9 cellular contexts compared by ENCODE assay signal in genomic region chr19:48970923-48971395, GRCh38. TPM values are rescaled to one million over a fixed set of nuclear protein-coding genes. Genes with fewer than 3 reads are reported as not detected.
A peak's percentile ranks its signal among the peaks of the same experiment; 100 is the strongest.
DNase-seq lines count a peak whose midpoint lies in the region; ATAC-seq and TF ChIP-seq lines count a peak whose summit lies in the region.
"Had no signal": no experiment of that assay in that cellular context is flagged by ENCODE, and none has a peak within 500 bp of the region (broad histone marks: within the 10 kb centered on the region; RNA-seq: fewer than 3 reads in every experiment).

No MANE protein-coding gene starts in this region.

- H3K9ac ChIP-seq in mesendoderm (ENCODE audit: low read length): no peak overlapping the region

- no peak overlapping the region for H2BK120ac ChIP-seq in mesendoderm (ENCODE audit: low read depth, low read length)

- no peak overlapping the region for H3K18ac ChIP-seq in mesendoderm (ENCODE audit: low read length)

- no peak overlapping the region for H4K5ac ChIP-seq in mesendoderm (ENCODE audit: low read length)

- H4K8ac ChIP-seq in mesendoderm (ENCODE audit: low read depth, low read length): no peak overlapping the region

- H3K27ac ChIP-seq in mesendoderm (ENCODE audit: low read depth, low read length): no peak overlapping the region

- H3K56ac ChIP-seq in mesendoderm (ENCODE audit: low read length): no peak overlapping the region

- no peak overlapping the region for H2BK5ac ChIP-seq in mesendoderm (ENCODE audit: low read length)

- no peak overlapping the region for H2BK15ac ChIP-seq in mesendoderm (replicated peaks; ENCODE audit: low read depth)

- no peak overlapping the region for H3K4ac ChIP-seq in mesendoderm (ENCODE audit: low read depth, low read length)

- no CpG with 5 or more reads among the region's 19 CpGs for WGBS in mesendoderm (ENCODE audit: extremely low coverage, insufficient coverage, low lambda C conversion rate)

- TF ChIP-seq CTCF in GM20000 (IDR thresholded peaks at IDR 0.05; ENCODE audit: extremely low read depth, missing control alignments): peak; percentile 96

- no peaks in the 10 kb centered on the region for H3K27me3 ChIP-seq in mesendoderm (ENCODE audit: insufficient read depth, low read length, poor library complexity)

- H3K23ac ChIP-seq in mesendoderm (ENCODE audit: low read length): no peak overlapping the region

- DNase-seq in ACHN (peak; percentile 73), GM20000 (ENCODE audit: low spot score) (peak; percentile 81), NCI-H526 treated with DMSO at 0.1 percent for 48 hours (lab: John Stamatoyannopoulos, UW) (peak; percentile 51), ecto neural progenitor cell (ENCODE audit: low spot score) (peak; percentile 88), mesendoderm (peak; percentile 84)
- DNase-seq in activated CD4-positive, alpha-beta T cell treated with anti-CD3 and anti-CD28 coated beads, Interleukin-2, amount 50 U/mL, for 48 hours: peak; percentile 88 to 89
- DNase-seq in stimulated activated CD8-positive, alpha-beta memory T cell treated with anti-CD3 and anti-CD28 coated beads, Interleukin-4, amount 100 ng/mL, for 24 hours (ENCODE audit: low read depth): peak; percentile 76

- H3K79me2 ChIP-seq in mesendoderm (ENCODE audit: control insufficient read depth, insufficient read depth, low read length): peaks cover 5% of the 10 kb centered on the region

- H3K4me1 ChIP-seq in mesendoderm (ENCODE audit: control insufficient read depth, low read depth, low read length): no peaks in the 10 kb centered on the region

- H3K4me3 ChIP-seq in mesendoderm (ENCODE audit: low read length): no peak overlapping the region
- H3K4me3 ChIP-seq: skin epidermis had no signal

- H3K4me2 ChIP-seq in mesendoderm (ENCODE audit: low read length): no peak overlapping the region

- no peak overlapping the region for H2AK5ac ChIP-seq in mesendoderm (ENCODE audit: low read length)

- peaks cover 5% of the 10 kb centered on the region for H3K79me1 ChIP-seq in mesendoderm (ENCODE audit: low read length)

- in situ Hi-C loops in ACHN (cut with HindIII; ENCODE audit: low pct_ligation_motif_present, low pct_unique_long_range_greater_than_20kb, low sequenced_read_pairs): no loop called here

- ATAC-seq in HG03442 (IDR thresholded peaks at IDR 0.05; ENCODE audit: unreplicated experiment): no peak

- H3K36me3 ChIP-seq in mesendoderm (ENCODE audit: control insufficient read depth, insufficient read depth, low read length): peaks cover 5% of the 10 kb centered on the region

RNA-seq across cellular contexts. Expression of gene FTL, which starts 5.8 kb away (rescaled TPM):
- 2,631 TPM for polyA plus RNA-seq in mesendoderm (2013, experiment 1 of 2)
- polyA plus RNA-seq in mesendoderm (2013, experiment 2 of 2): 2,464 TPM

RNA-seq across cellular contexts. Expression of gene BAX, which starts 16.3 kb away (rescaled TPM):
- 77.7 TPM for polyA plus RNA-seq in mesendoderm (2013, experiment 1 of 2)
- polyA plus RNA-seq in mesendoderm (2013, experiment 2 of 2): 82.3 TPM

RNA-seq across cellular contexts. Expression of gene GYS1, which starts 22.1 kb away (rescaled TPM):
- polyA plus RNA-seq in mesendoderm (2013, experiment 1 of 2): 20.1 TPM
- 19.3 TPM for polyA plus RNA-seq in mesendoderm (2013, experiment 2 of 2)

RNA-seq across cellular contexts. Expression of gene RUVBL2, which starts 22.7 kb away (rescaled TPM):
- 88.9 TPM for polyA plus RNA-seq in mesendoderm (2013, experiment 1 of 2)
- 92.5 TPM for polyA plus RNA-seq in mesendoderm (2013, experiment 2 of 2)

RNA-seq across cellular contexts. Expression of gene DHDH, which starts 37.5 kb away (rescaled TPM):
- 0.27 TPM for polyA plus RNA-seq in mesendoderm (2013, experiment 1 of 2)
- polyA plus RNA-seq in mesendoderm (2013, experiment 2 of 2): 0.36 TPM
